20 cellular contexts compared by ENCODE assay signal in genomic region chr11:23991140-23991539, GRCh38.
DNase-seq lines count a peak whose midpoint lies in the region; ATAC-seq and TF ChIP-seq lines count a peak whose summit lies in the region.
"Had no signal": no experiment of that assay in that cellular context is flagged by ENCODE, and none has a peak within 500 bp of the region (broad histone marks: within the 10 kb centered on the region; RNA-seq: fewer than 3 reads in every experiment).

No MANE protein-coding gene starts in this region.

- DNase-seq in GM04504 (ENCODE audit: low read depth) (peak; percentile 54), astrocyte of the cerebellum (ENCODE audit: low read depth) (peak; percentile 74), left colon (no peak), erythroblast (lab: John Stamatoyannopoulos, UW) (no peak)
- no peak for DNase-seq in stimulated activated CD4-positive, alpha-beta T cell treated with anti-CD3 and anti-CD28 coated beads, Interleukin-4, amount 100 ng/mL, for 1 hour
- DNase-seq: activated CD4-positive, alpha-beta T cell treated with anti-CD3 and anti-CD28 coated beads for 36 hours; activated naive CD8-positive, alpha-beta T cell treated with anti-CD3 and anti-CD28 coated beads, Interleukin-2, amount 10 ng/mL, durations not matched to agents 7 days and 5 days; activated T-cell treated with anti-CD3 and anti-CD28 coated beads, Interleukin-2, amount 50 U/mL, for 24 hours; NCI-H1436; NCI-H82; spleen; stimulated activated naive CD8-positive, alpha-beta T cell treated with anti-CD3 and anti-CD28 coated beads, Interleukin-15, amount 100 ng/mL, for 72 hours; T-helper 2 cell had no signal

- no peaks in the 10 kb centered on the region for H3K27me3 ChIP-seq in ACC112 (ENCODE audit: insufficient read depth, low read length)
- H3K27me3 ChIP-seq: spleen had no signal

- no peak overlapping the region for H3K27ac ChIP-seq in ACC112 (ENCODE audit: low read depth, low read length)
- H3K27ac ChIP-seq: HL-60, RWPE1, spleen had no signal

- no peaks in the 10 kb centered on the region for H3K36me3 ChIP-seq in ACC112 (ENCODE audit: insufficient read depth, low read length)
- H3K36me3 ChIP-seq: spleen had no signal

- ATAC-seq in left colon (peak; percentile 21), HG03571 (IDR thresholded peaks at IDR 0.05; ENCODE audit: unreplicated experiment) (no peak), HG02870 (IDR thresholded peaks at IDR 0.05; ENCODE audit: unreplicated experiment) (no peak)
- ATAC-seq: activated CD4-positive, alpha-beta T cell treated with anti-CD3 and anti-CD28 coated beads for 36 hours; esophagus mucosa; stimulated activated naive CD8-positive, alpha-beta T cell treated with anti-CD3 and anti-CD28 coated beads, Interleukin-15, amount 100 ng/mL, for 72 hours had no signal

- no peak for TF ChIP-seq POLR2A in erythroblast (IDR thresholded peaks at IDR 0.05; ENCODE audit: low read length)

- in situ Hi-C loops in astrocyte of the cerebellum (cut with HindIII; ENCODE audit: low sequenced_read_pairs) = no loop called here

- TF ChIP-seq CTCF in astrocyte of the cerebellum (IDR thresholded peaks at IDR 0.05; ENCODE audit: low read depth, low read length, missing control alignments) = no peak

- intact Hi-C loops in left colon (cut with DNase I, micrococcal nuclease) = no loop called here

- no peaks in the 10 kb centered on the region for H3K79me2 ChIP-seq in ACC112 (ENCODE audit: control insufficient read depth, insufficient read depth, low read length, unreplicated experiment)

- peak overlapping the region; percentile 94 for H2AFZ ChIP-seq in ACC112 (ENCODE audit: low read length, unreplicated experiment)

- H3K4me3 ChIP-seq in ACC112 (ENCODE audit: low read depth, low read length) (peak overlapping the region; percentile 46; the same call in 1 of the 2 replicates), astrocyte of the cerebellum (ENCODE audit: low read depth, low read length) (no peak overlapping the region)
- H3K4me3 ChIP-seq: lung, spleen had no signal

- peaks cover 22% of the 10 kb centered on the region for H3K4me1 ChIP-seq in ACC112 (ENCODE audit: control insufficient read depth, insufficient read depth, low read length, unreplicated experiment)
- H3K4me1 ChIP-seq: spleen had no signal

Comparison
In these comparisons a context has a peak if more than half of its experiments do, and no peak if none do; other contexts are left out.
1. DNase-seq: peak in GM04504 (single experiment) and astrocyte of the cerebellum (single experiment); none in left colon (0 of 2), stimulated activated CD4-positive, alpha-beta T cell treated with anti-CD3 and anti-CD28 coated beads, Interleukin-4, amount 100 ng/mL, for 1 hour (single experiment) and erythroblast (0 of 2).